In the genomic region with DNA sequence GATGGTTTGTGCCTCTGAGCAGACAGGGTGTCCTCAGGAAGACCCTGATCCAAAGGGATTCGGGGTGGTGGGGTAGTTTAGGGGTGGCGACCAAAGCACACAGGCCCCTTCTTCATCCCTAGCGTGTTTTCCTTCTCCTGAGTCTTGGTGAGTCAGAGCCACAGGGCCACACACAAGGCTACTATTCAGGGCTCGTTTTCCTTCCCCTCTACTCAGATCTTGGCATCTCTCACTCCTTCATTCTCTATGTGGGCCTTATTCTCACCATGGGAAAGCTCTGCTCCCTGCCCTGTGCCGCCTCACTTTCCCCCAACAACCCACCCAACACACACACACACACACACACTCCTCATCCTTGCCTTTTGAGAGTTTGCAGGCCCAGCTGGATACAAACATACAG, we compare ENCODE assay signal across 11 cellular contexts. TPM values are rescaled to one million over a fixed set of nuclear protein-coding genes. Genes with fewer than 3 reads are reported as not detected.
DNase-seq lines count a peak whose midpoint lies in the region; ATAC-seq and TF ChIP-seq lines count a peak whose summit lies in the region.
"Had no signal": no experiment of that assay in that cellular context is flagged by ENCODE, and none has a peak within 500 bp of the region (broad histone marks: within the 10 kb centered on the region; RNA-seq: fewer than 3 reads in every experiment).

No MANE protein-coding gene starts in this region.

- H3K9me3 ChIP-seq in thoracic aorta, result no peaks in the 10 kb centered on the region
- H3K9me3 ChIP-seq: colonic mucosa had no signal

- H3K27ac ChIP-seq in thoracic aorta, result peak overlapping the region; percentile 58 to 68

- no peaks in the 10 kb centered on the region for H3K9me3 Mint-ChIP-seq in chondrocyte (ENCODE audit: low read depth)
- no peaks in the 10 kb centered on the region for H3K9me3 Mint-ChIP-seq in activated T-helper 2 cell treated with anti-CD3 and anti-CD28 coated beads, Interferon-gamma antibody, Interleukin-2, Interleukin-4, amounts not matched to agents 10 μg/mL and 5 μg/mL and 100 μg/mL, durations not matched to agents 14 hours and 24 hours and 36 hours

- H3K27me3 Mint-ChIP-seq in chondrocyte (ENCODE audit: low read depth), result no peaks in the 10 kb centered on the region
- H3K27me3 Mint-ChIP-seq in activated T-helper 2 cell treated with anti-CD3 and anti-CD28 coated beads, Interferon-gamma antibody, Interleukin-2, Interleukin-4, amounts not matched to agents 10 μg/mL and 5 μg/mL and 100 μg/mL, durations not matched to agents 14 hours and 24 hours and 36 hours (ENCODE audit: low read depth), result peaks cover 25% of the 10 kb centered on the region

- no peak overlapping the region for H3K4me3 ChIP-seq in thoracic aorta
- H3K4me3 ChIP-seq: colonic mucosa had no signal

- TF ChIP-seq CTCF in chondrocyte (IDR thresholded peaks at IDR 0.05) (no peak), thoracic aorta (IDR thresholded peaks at IDR 0.05) (no peak)

- no peaks in the 10 kb centered on the region for H3K27me3 ChIP-seq in thoracic aorta (replicated peaks; ENCODE audit: insufficient read depth)
- H3K27me3 ChIP-seq: colonic mucosa had no signal

- DNase-seq in LHCN-M2 (ENCODE audit: low read depth) (peak; percentile 18), chondrocyte (ENCODE audit: low spot score) (no peak), medulla oblongata (ENCODE audit: extremely low spot score) (peak; percentile 66), thoracic aorta (ENCODE audit: low spot score) (no peak)
- DNase-seq in activated T-helper 2 cell treated with anti-CD3 and anti-CD28 coated beads, Interferon-gamma antibody, Interleukin-2, Interleukin-4, amounts not matched to agents 10 μg/mL and 5 μg/mL and 100 μg/mL, durations not matched to agents 14 hours and 24 hours and 36 hours (ENCODE audit: low spot score), result no peak
- DNase-seq in stimulated activated CD4-positive, alpha-beta T cell treated with anti-CD3 and anti-CD28 coated beads, Interleukin-4, amount 100 ng/mL, for 4 hours, result no peak
- DNase-seq: activated CD8-positive, alpha-beta memory T cell treated with anti-CD3 and anti-CD28 coated beads, Interleukin-2, amount 10 ng/mL, durations not matched to agents 7 days and 5 days; kidney glomerular epithelial cell had no signal

- H3K36me3 ChIP-seq in thoracic aorta, result no peaks in the 10 kb centered on the region
- H3K36me3 ChIP-seq: colonic mucosa had no signal

- peaks cover 28% of the 10 kb centered on the region for H3K4me1 Mint-ChIP-seq in chondrocyte (ENCODE audit: low read depth)
- H3K4me1 Mint-ChIP-seq in activated T-helper 2 cell treated with anti-CD3 and anti-CD28 coated beads, Interferon-gamma antibody, Interleukin-2, Interleukin-4, amounts not matched to agents 10 μg/mL and 5 μg/mL and 100 μg/mL, durations not matched to agents 14 hours and 24 hours and 36 hours (ENCODE audit: low read depth), result peaks cover 13% of the 10 kb centered on the region

- H3K27ac Mint-ChIP-seq in chondrocyte (ENCODE audit: unreplicated experiment), result peak overlapping the region; percentile 90
- H3K27ac Mint-ChIP-seq in activated T-helper 2 cell treated with anti-CD3 and anti-CD28 coated beads, Interferon-gamma antibody, Interleukin-2, Interleukin-4, amounts not matched to agents 10 μg/mL and 5 μg/mL and 100 μg/mL, durations not matched to agents 14 hours and 24 hours and 36 hours, result no peak overlapping the region
- H3K27ac Mint-ChIP-seq: activated CD8-positive, alpha-beta memory T cell treated with anti-CD3 and anti-CD28 coated beads, Interleukin-2, amount 10 ng/mL, durations not matched to agents 7 days and 5 days had no signal

- peaks cover 6 to 13% of the 10 kb centered on the region in 2 donors for H3K4me1 ChIP-seq in thoracic aorta (ENCODE audit: control insufficient read depth in 1 of 2, low read depth in 2 of 2)
- H3K4me1 ChIP-seq: colonic mucosa had no signal

- H3K36me3 Mint-ChIP-seq in chondrocyte (ENCODE audit: low read depth), result peaks cover 6% of the 10 kb centered on the region
- no peaks in the 10 kb centered on the region for H3K36me3 Mint-ChIP-seq in activated T-helper 2 cell treated with anti-CD3 and anti-CD28 coated beads, Interferon-gamma antibody, Interleukin-2, Interleukin-4, amounts not matched to agents 10 μg/mL and 5 μg/mL and 100 μg/mL, durations not matched to agents 14 hours and 24 hours and 36 hours (ENCODE audit: low read depth)
- H3K36me3 Mint-ChIP-seq: activated CD8-positive, alpha-beta memory T cell treated with anti-CD3 and anti-CD28 coated beads, Interleukin-2, amount 10 ng/mL, durations not matched to agents 7 days and 5 days had no signal

- no peak for ATAC-seq in thoracic aorta (ENCODE audit: insufficient number of reproducible peaks, low FRiP score, low read depth)
- no peak for ATAC-seq in HG03095 (IDR thresholded peaks at IDR 0.05; ENCODE audit: unreplicated experiment)
- ATAC-seq in HG02938 (IDR thresholded peaks at IDR 0.05; ENCODE audit: unreplicated experiment), result no peak

- intact Hi-C loops in activated T-helper 2 cell treated with anti-CD3 and anti-CD28 coated beads, Interferon-gamma antibody, Interleukin-2, Interleukin-4, amounts not matched to agents 10 μg/mL and 5 μg/mL and 100 μg/mL, durations not matched to agents 14 hours and 24 hours and 36 hours (cut with micrococcal nuclease), result loop anchor here (10.0 kb wide), 1 partner anchor 150 kb away; the partner anchor contains the start of genes CAPZA1 and ST7L

- H3K4me3 Mint-ChIP-seq in chondrocyte (ENCODE audit: unreplicated experiment), result no peak overlapping the region
- H3K4me3 Mint-ChIP-seq in activated T-helper 2 cell treated with anti-CD3 and anti-CD28 coated beads, Interferon-gamma antibody, Interleukin-2, Interleukin-4, amounts not matched to agents 10 μg/mL and 5 μg/mL and 100 μg/mL, durations not matched to agents 14 hours and 24 hours and 36 hours (ENCODE audit: low read depth), result no peak overlapping the region

RNA-seq across cellular contexts. Expression of gene WNT2B, which starts 43.6 kb away (rescaled TPM):
- 0.23 and 0.38 TPM in 2 replicates for total RNA-seq in LHCN-M2 (2014; rRNA removed)
- polyA plus RNA-seq in LHCN-M2 (2012), result 0.21 TPM
- 2.8 to 6.0 TPM (median 6.0 TPM) in 3 replicates for total RNA-seq in chondrocyte
- 10 to 100 TPM; 10.0 to 15.4 TPM for total RNA-seq in thoracic aorta
- total RNA-seq in activated T-helper 2 cell treated with anti-CD3 and anti-CD28 coated beads, Interferon-gamma antibody, Interleukin-2, Interleukin-4, amounts not matched to agents 10 μg/mL and 5 μg/mL and 100 μg/mL, durations not matched to agents 14 hours and 24 hours and 36 hours, result 0.16 TPM in 1 of 2 replicates, not detected in the other

Comparison
In these comparisons a context has a peak if more than half of its experiments do, and no peak if none do; other contexts are left out.
1. DNase-seq: peak in LHCN-M2 (single experiment) and medulla oblongata (single experiment); none in chondrocyte (single experiment), thoracic aorta (single experiment), activated T-helper 2 cell treated with anti-CD3 and anti-CD28 coated beads, Interferon-gamma antibody, Interleukin-2, Interleukin-4, amounts not matched to agents 10 μg/mL and 5 μg/mL and 100 μg/mL, durations not matched to agents 14 hours and 24 hours and 36 hours (single experiment) and stimulated activated CD4-positive, alpha-beta T cell treated with anti-CD3 and anti-CD28 coated beads, Interleukin-4, amount 100 ng/mL, for 4 hours (0 of 2).